In the genomic region with DNA sequence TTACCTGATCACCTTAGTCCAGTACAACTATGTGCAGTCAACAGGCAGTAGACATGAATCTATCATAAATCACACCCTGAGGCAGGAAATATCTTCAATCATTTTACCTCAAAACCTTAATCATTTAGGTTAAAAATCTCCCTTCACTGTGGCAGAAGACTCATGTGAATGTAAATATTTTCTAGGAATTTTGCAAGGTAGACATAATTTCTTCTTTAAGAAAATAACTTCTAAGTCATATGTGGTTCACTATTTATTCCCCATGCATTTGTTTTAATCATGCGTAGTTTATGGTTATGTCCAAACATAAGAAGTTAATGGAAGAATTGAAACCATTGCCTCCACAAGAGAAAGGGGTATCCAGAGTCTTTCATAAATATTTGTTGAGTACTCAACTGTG, we compare ENCODE assay signal across 26 cellular contexts.
"Had no signal": no experiment of that assay in that cellular context is flagged by ENCODE, and none has a peak within 500 bp of the region (broad histone marks: within the 10 kb centered on the region; RNA-seq: fewer than 3 reads in every experiment).

No MANE protein-coding gene starts in this region.

- H3K79me2 ChIP-seq: hepatocyte had no signal

- H3K9me3 ChIP-seq: left ventricle myocardium inferior, mucosa of descending colon, pancreas, prostate gland, sigmoid colon, spleen, suprapubic skin, thoracic aorta, tibial artery, upper lobe of right lung had no signal

- H3K27me3 Mint-ChIP-seq: stimulated activated naive CD8-positive, alpha-beta T cell treated with anti-CD3 and anti-CD28 coated beads, Interleukin-15, Interleukin-2, amounts not matched to agents 100 ng/mL and 50 ng/mL, for 24 hours had no signal

- H3K36me3 ChIP-seq: left ventricle myocardium inferior, pancreas, prostate gland, sigmoid colon, spleen, suprapubic skin, thoracic aorta, tibial artery, upper lobe of right lung had no signal

- H3K4me1 Mint-ChIP-seq: naive thymus-derived CD4-positive, alpha-beta T cell; stimulated activated effector memory CD8-positive, alpha-beta T cell treated with anti-CD3 and anti-CD28 coated beads, Interleukin-12 subunit alpha, Interleukin-12 subunit beta, amount 100 ng/mL, for 72 hours had no signal

- H2AFZ ChIP-seq: hepatocyte had no signal

- H3K27me3 ChIP-seq: hepatocyte, pancreas, sigmoid colon, suprapubic skin, tibial artery, upper lobe of right lung had no signal

- H3K4me1 ChIP-seq: left ventricle myocardium inferior, pancreas, prostate gland, sigmoid colon, spleen, suprapubic skin, tibial artery, upper lobe of right lung had no signal

- H3K36me3 Mint-ChIP-seq: natural killer cell treated with Interleukin-12 subunit alpha and Interleukin-12 subunit beta and Interleukin-15 and Interleukin-18, amount 100 ng/mL, for 72 hours; stimulated activated effector memory CD8-positive, alpha-beta T cell treated with anti-CD3 and anti-CD28 coated beads, Interleukin-12 subunit alpha, Interleukin-12 subunit beta, amount 100 ng/mL, for 72 hours had no signal

- ATAC-seq: mucosa of descending colon; naive thymus-derived CD4-positive, alpha-beta T cell; natural killer cell treated with Interleukin-12 subunit alpha and Interleukin-12 subunit beta and Interleukin-15 and Interleukin-18, amount 100 ng/mL, for 72 hours; pancreas; right cardiac atrium; stimulated activated effector memory CD8-positive, alpha-beta T cell treated with anti-CD3 and anti-CD28 coated beads, Interleukin-12 subunit alpha, Interleukin-12 subunit beta, amount 100 ng/mL, for 72 hours; upper lobe of right lung had no signal

- H3K4me2 ChIP-seq: hepatocyte had no signal

- H3K4me3 ChIP-seq: hepatocyte, left ventricle myocardium inferior, lung, mucosa of descending colon, pancreas, prostate gland, sigmoid colon, spleen, suprapubic skin, thoracic aorta, tibial artery, upper lobe of right lung had no signal

- H3K27ac ChIP-seq: hepatocyte, left ventricle myocardium inferior, pancreas, prostate gland, sigmoid colon, spleen, suprapubic skin, thoracic aorta, tibial artery, upper lobe of right lung had no signal

- H3K4me3 Mint-ChIP-seq: naive thymus-derived CD4-positive, alpha-beta T cell; natural killer cell treated with Interleukin-12 subunit alpha and Interleukin-12 subunit beta and Interleukin-15 and Interleukin-18, amount 100 ng/mL, for 72 hours; stimulated activated effector memory CD8-positive, alpha-beta T cell treated with anti-CD3 and anti-CD28 coated beads, Interleukin-12 subunit alpha, Interleukin-12 subunit beta, amount 100 ng/mL, for 72 hours; stimulated activated naive CD8-positive, alpha-beta T cell treated with anti-CD3 and anti-CD28 coated beads, Interleukin-15, Interleukin-2, amounts not matched to agents 100 ng/mL and 50 ng/mL, for 24 hours had no signal

- DNase-seq: islet precursor cell; left ventricle myocardium inferior; midbrain; mucosa of descending colon; naive thymus-derived CD4-positive, alpha-beta T cell; nucleus accumbens; pancreas; posterior cingulate gyrus; retina; right cardiac atrium; sigmoid colon; small intestine; spleen; stimulated activated CD4-positive, alpha-beta T cell treated with anti-CD3 and anti-CD28 coated beads, Interleukin-4, amount 100 ng/mL, for 24 hours; stimulated activated naive CD4-positive, alpha-beta T cell; tibial artery; trophoblast cell; upper lobe of right lung had no signal

- H3K9me3 Mint-ChIP-seq: natural killer cell treated with Interleukin-12 subunit alpha and Interleukin-12 subunit beta and Interleukin-15 and Interleukin-18, amount 100 ng/mL, for 72 hours; stimulated activated effector memory CD8-positive, alpha-beta T cell treated with anti-CD3 and anti-CD28 coated beads, Interleukin-12 subunit alpha, Interleukin-12 subunit beta, amount 100 ng/mL, for 72 hours; stimulated activated naive CD8-positive, alpha-beta T cell treated with anti-CD3 and anti-CD28 coated beads, Interleukin-15, Interleukin-2, amounts not matched to agents 100 ng/mL and 50 ng/mL, for 24 hours had no signal

- H3K27ac Mint-ChIP-seq: natural killer cell treated with Interleukin-12 subunit alpha and Interleukin-12 subunit beta and Interleukin-15 and Interleukin-18, amount 100 ng/mL, for 72 hours; stimulated activated effector memory CD8-positive, alpha-beta T cell treated with anti-CD3 and anti-CD28 coated beads, Interleukin-12 subunit alpha, Interleukin-12 subunit beta, amount 100 ng/mL, for 72 hours; stimulated activated naive CD8-positive, alpha-beta T cell treated with anti-CD3 and anti-CD28 coated beads, Interleukin-15, Interleukin-2, amounts not matched to agents 100 ng/mL and 50 ng/mL, for 24 hours had no signal
